ENCODE assay signal across 34 cellular contexts in genomic region chr2:150373374-150373773, GRCh38.
"Had no signal": no experiment of that assay in that cellular context is flagged by ENCODE, and none has a peak within 500 bp of the region (broad histone marks: within the 10 kb centered on the region; RNA-seq: fewer than 3 reads in every experiment).

No MANE protein-coding gene starts in this region.

- H3K9ac ChIP-seq: KMS-11 had no signal

- H3K36me3 ChIP-seq: MG63 had no signal

- H3K27me3 ChIP-seq: MG63 had no signal

- DNase-seq: Karpas-422, Kasumi-1, MG63, MM.1S, MV-4-11, NCI-H1048, NCI-H1092, NCI-H1092 treated with DMSO at 0.1 percent for 48 hours, NCI-H1105, NCI-H1105 treated with DMSO at 0.1 percent for 48 hours, NCI-H1417, NCI-H1417 treated with DMSO at 0.1 percent for 48 hours, NCI-H1436, NCI-H1436 treated with DMSO at 0.1 percent for 48 hours, NCI-H146, NCI-H1694, NCI-H1694 treated with DMSO at 0.1 percent for 48 hours, NCI-H187, NCI-H187 treated with DMSO at 0.1 percent for 48 hours, NCI-H1930, NCI-H2029, NCI-H2029 treated with DMSO at 0.1 percent for 48 hours, NCI-H2081, NCI-H2081 treated with DMSO at 0.1 percent for 48 hours, NCI-H2107, NCI-H2171, NCI-H2171 treated with DMSO at 0.1 percent for 48 hours, NCI-H2227 treated with DMSO at 0.1 percent for 48 hours, NCI-H226, NCI-H345, NCI-H446, NCI-H446 treated with DMSO at 0.1 percent for 48 hours, NCI-H510A had no signal

- H3K27ac ChIP-seq: KMS-11 had no signal

- H3K9me3 ChIP-seq: MG63 had no signal

- H3K4me2 ChIP-seq: KMS-11 had no signal

- H3K4me3 ChIP-seq: MG63 had no signal
